ENCODE assay signal across 9 cellular contexts in genomic region chr1:197399691-197400521, GRCh38.
DNase-seq lines count a peak whose midpoint lies in the region; ATAC-seq and TF ChIP-seq lines count a peak whose summit lies in the region.
"Had no signal": no experiment of that assay in that cellular context is flagged by ENCODE, and none has a peak within 500 bp of the region (broad histone marks: within the 10 kb centered on the region; RNA-seq: fewer than 3 reads in every experiment).

No MANE protein-coding gene starts in this region.

- no peak overlapping the region for H3K27ac ChIP-seq in foreskin keratinocyte
- H3K27ac ChIP-seq: skin epidermis had no signal

- POLR2A ChIA-PET in BJ (lab: Charles Lee) = no interaction called here

- DNase-seq in BJ (ENCODE audit: low read depth) (no peak), NCI-H146 (lab: John Stamatoyannopoulos, UW) (peak; percentile 5), SW480 (ENCODE audit: low spot score) (peak; percentile 60), foreskin keratinocyte (peak; percentile 22 to 64), NCI-H774 (lab: John Stamatoyannopoulos, UW) (no peak), left ventricle myocardium superior (no peak)

- no peaks in the 10 kb centered on the region for H3K4me1 ChIP-seq in foreskin keratinocyte

- H3K27me3 ChIP-seq in BJ (ENCODE audit: control insufficient read depth, insufficient read depth, low read length) (no peaks in the 10 kb centered on the region), foreskin keratinocyte (peaks cover 5% of the 10 kb centered on the region)

- intact Hi-C loops in left ventricle myocardium superior (cut with micrococcal nuclease) = no loop called here

- TF ChIP-seq CTCF in BJ (IDR thresholded peaks at IDR 0.05; ENCODE audit: insufficient read depth, low read depth, low read length) (peak; percentile 66), foreskin keratinocyte (conservative IDR thresholded peaks at IDR 0.05) (peak; percentile 76)

- no peaks in the 10 kb centered on the region for H3K36me3 ChIP-seq in BJ (ENCODE audit: control insufficient read depth, insufficient read depth, low read length)

- no peak overlapping the region for H3K4me3 ChIP-seq in BJ (ENCODE audit: low read depth, low read length)
- H3K4me3 ChIP-seq: skin epidermis had no signal

- CTCF ChIA-PET in BJ (lab: Yijun Ruan, JAX) = interaction anchor here (0.6 to 2.3 kb wide), 3 partner anchors 9 to 58 kb away, joined by 4 to 12 read pairs (median 6); no protein-coding TSS in a partner anchor

- ATAC-seq in GM18498 (IDR thresholded peaks at IDR 0.05; ENCODE audit: unreplicated experiment) (peak; percentile 91), HG02870 (IDR thresholded peaks at IDR 0.05; ENCODE audit: unreplicated experiment) (peak; percentile 73), foreskin keratinocyte (peak; percentile 81), left ventricle myocardium superior (no peak)

Comparison
In these comparisons a context has a peak if more than half of its experiments do, and no peak if none do; other contexts are left out.
1. DNase-seq: peak in NCI-H146 (single experiment), SW480 (single experiment) and foreskin keratinocyte (2 of 2); none in BJ (single experiment), NCI-H774 (single experiment) and left ventricle myocardium superior (single experiment).